Comparison of ENCODE assay signal across 9 cellular contexts in the genomic region with DNA sequence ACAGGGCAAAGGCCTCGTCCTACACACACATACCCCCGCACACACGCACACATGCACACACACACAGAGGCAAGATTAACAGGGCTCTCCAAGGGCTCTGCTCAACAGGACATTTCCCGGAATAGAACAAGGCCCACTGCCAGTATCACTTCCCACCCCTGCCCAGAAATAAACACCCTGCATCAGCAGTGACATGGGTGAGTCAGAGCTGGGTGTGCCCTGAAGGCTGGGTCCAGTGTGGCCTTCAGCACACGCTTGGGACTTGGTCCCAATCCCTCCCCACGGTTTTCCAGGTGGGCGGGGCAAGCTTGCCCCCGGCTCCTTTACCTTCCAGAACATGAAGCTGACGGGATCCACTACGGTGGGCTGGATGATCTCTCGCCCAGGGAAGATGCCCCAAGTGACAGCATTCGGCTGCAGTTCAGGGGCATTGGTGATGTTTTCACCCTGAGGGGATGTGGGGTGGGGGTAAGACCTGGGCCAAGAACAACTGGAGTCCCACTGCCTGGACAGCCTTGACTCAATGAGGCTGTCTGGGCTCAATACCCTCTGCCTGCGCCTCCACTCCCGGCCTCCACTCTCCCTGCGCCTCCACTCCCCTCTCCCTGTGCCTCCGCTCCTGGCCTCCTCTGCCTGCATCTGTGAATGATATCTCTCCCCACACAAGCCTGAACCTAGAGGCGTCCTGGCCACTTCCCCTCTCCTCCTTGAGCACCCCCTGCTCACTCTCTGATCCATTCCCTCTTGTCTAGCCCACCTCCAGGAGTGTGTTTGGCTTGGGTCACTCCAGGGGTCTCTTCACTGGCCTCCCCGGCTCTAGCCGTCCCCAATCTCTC. TPM values are rescaled to one million over a fixed set of nuclear protein-coding genes. Genes with fewer than 3 reads are reported as not detected.
A peak's percentile ranks its signal among the peaks of the same experiment; 100 is the strongest.
DNase-seq lines count a peak whose midpoint lies in the region; ATAC-seq and TF ChIP-seq lines count a peak whose summit lies in the region.
"Had no signal": no experiment of that assay in that cellular context is flagged by ENCODE, and none has a peak within 500 bp of the region (broad histone marks: within the 10 kb centered on the region; RNA-seq: fewer than 3 reads in every experiment).

No MANE protein-coding gene starts in this region.

- H3K27me3 ChIP-seq in colonic mucosa (no peaks in the 10 kb centered on the region), upper lobe of right lung (no peaks in the 10 kb centered on the region)

- H3K27ac ChIP-seq in colonic mucosa (peak overlapping the region; percentile 83), upper lobe of right lung (peak overlapping the region; percentile 90)

- peaks cover 13% of the 10 kb centered on the region for H3K4me1 ChIP-seq in colonic mucosa
- peaks cover 63% of the 10 kb centered on the region for H3K4me1 ChIP-seq in upper lobe of right lung

- H3K36me3 Mint-ChIP-seq in T-helper 2 cell treated with Interferon-gamma antibody and Interleukin-4, amounts not matched to agents 5 μg/mL and 100 μg/mL, for 36 hours (ENCODE audit: low read depth), result peaks cover 31% of the 10 kb centered on the region
- peaks cover 25% of the 10 kb centered on the region for H3K36me3 Mint-ChIP-seq in mesothelial cell of epicardium
- peaks cover 15% of the 10 kb centered on the region for H3K36me3 Mint-ChIP-seq in progenitor cell of endocrine pancreas (ENCODE audit: insufficient read depth)

- H3K4me1 Mint-ChIP-seq in T-helper 2 cell treated with Interferon-gamma antibody and Interleukin-4, amounts not matched to agents 5 μg/mL and 100 μg/mL, for 36 hours (ENCODE audit: low read depth), result no peaks in the 10 kb centered on the region
- H3K4me1 Mint-ChIP-seq in mesothelial cell of epicardium (peaks cover 29% of the 10 kb centered on the region), progenitor cell of endocrine pancreas (ENCODE audit: low read depth) (peaks cover 10% of the 10 kb centered on the region)

- peaks cover 3% of the 10 kb centered on the region for H3K36me3 ChIP-seq in colonic mucosa
- H3K36me3 ChIP-seq in upper lobe of right lung, result peaks cover 31% of the 10 kb centered on the region

- no peak for DNase-seq in T-helper 2 cell treated with Interferon-gamma antibody and Interleukin-4, amounts not matched to agents 5 μg/mL and 100 μg/mL, for 36 hours (ENCODE audit: low spot score)
- DNase-seq in T-helper 2 cell, result no peak
- DNase-seq in colonic mucosa, result peak; percentile 84
- DNase-seq in mesothelial cell of epicardium (ENCODE audit: low spot score in 2 of 2, unreplicated experiment in 2 of 2), result no peak
- peak; percentile 88 for DNase-seq in upper lobe of right lung
- DNase-seq in progenitor cell of endocrine pancreas (ENCODE audit: low spot score, unreplicated experiment), result no peak
- DNase-seq in NCI-H226, result no peak

- H3K9me3 Mint-ChIP-seq in T-helper 2 cell treated with Interferon-gamma antibody and Interleukin-4, amounts not matched to agents 5 μg/mL and 100 μg/mL, for 36 hours, result no peaks in the 10 kb centered on the region
- no peaks in the 10 kb centered on the region for H3K9me3 Mint-ChIP-seq in mesothelial cell of epicardium
- H3K9me3 Mint-ChIP-seq in progenitor cell of endocrine pancreas (ENCODE audit: low read depth), result no peaks in the 10 kb centered on the region

- no peaks in the 10 kb centered on the region for H3K27me3 Mint-ChIP-seq in T-helper 2 cell treated with Interferon-gamma antibody and Interleukin-4, amounts not matched to agents 5 μg/mL and 100 μg/mL, for 36 hours (ENCODE audit: low read depth)
- H3K27me3 Mint-ChIP-seq in mesothelial cell of epicardium (ENCODE audit: low read depth), result no peaks in the 10 kb centered on the region
- no peaks in the 10 kb centered on the region for H3K27me3 Mint-ChIP-seq in progenitor cell of endocrine pancreas

- TF ChIP-seq CTCF in colonic mucosa (IDR thresholded peaks at IDR 0.05) (no peak), mesothelial cell of epicardium (IDR thresholded peaks at IDR 0.05; ENCODE audit: unreplicated experiment) (no peak), upper lobe of right lung (IDR thresholded peaks at IDR 0.05) (no peak), progenitor cell of endocrine pancreas (IDR thresholded peaks at IDR 0.05; ENCODE audit: unreplicated experiment) (no peak)

- no peak overlapping the region for H3K4me3 ChIP-seq in colonic mucosa
- no peak overlapping the region for H3K4me3 ChIP-seq in upper lobe of right lung

- peak overlapping the region; percentile 57 to 64 for H3K9ac ChIP-seq in colonic mucosa (ENCODE audit: low read depth in 2 of 2, low read length in 2 of 2)

- intact Hi-C loops in colonic mucosa (cut with DNase I) (no loop called here), upper lobe of right lung (cut with DNase I) (no loop called here)

- peak overlapping the region; percentile 56 for H3K27ac Mint-ChIP-seq in T-helper 2 cell treated with Interferon-gamma antibody and Interleukin-4, amounts not matched to agents 5 μg/mL and 100 μg/mL, for 36 hours
- peak overlapping the region; percentile 82 for H3K27ac Mint-ChIP-seq in mesothelial cell of epicardium
- no peak overlapping the region for H3K27ac Mint-ChIP-seq in progenitor cell of endocrine pancreas

- no peak overlapping the region for H3K4me3 Mint-ChIP-seq in T-helper 2 cell treated with Interferon-gamma antibody and Interleukin-4, amounts not matched to agents 5 μg/mL and 100 μg/mL, for 36 hours
- H3K4me3 Mint-ChIP-seq in mesothelial cell of epicardium (no peak overlapping the region), progenitor cell of endocrine pancreas (ENCODE audit: low read depth) (no peak overlapping the region)

- ATAC-seq in upper lobe of right lung (peak; percentile 84), GM21526 (IDR thresholded peaks at IDR 0.05; ENCODE audit: low FRiP score, unreplicated experiment) (no peak)

- H3K9me3 ChIP-seq in colonic mucosa, result no peaks in the 10 kb centered on the region
- no peaks in the 10 kb centered on the region for H3K9me3 ChIP-seq in upper lobe of right lung

RNA-seq across cellular contexts. Expression of a gene that starts 14.7 kb away (rescaled TPM):
- total RNA-seq in colonic mucosa (10 to 100 TPM; 23.8 to 30.4 TPM), mesothelial cell of epicardium (37.7 to 39.6 TPM (median 39.2 TPM) in 3 replicates), upper lobe of right lung (45.4 TPM), progenitor cell of endocrine pancreas (28.6 and 29.2 TPM in 2 replicates)

RNA-seq across cellular contexts. Expression of a gene that starts 14.9 kb away (rescaled TPM):
- total RNA-seq in colonic mucosa, result 10 to 100 TPM in 1 of 2 donors, 1 to 10 TPM in 1; 8.4 to 14.5 TPM
- total RNA-seq in mesothelial cell of epicardium, result 28.1 to 30.3 TPM (median 29.1 TPM) in 3 replicates
- total RNA-seq in upper lobe of right lung, result 33.7 TPM
- total RNA-seq in progenitor cell of endocrine pancreas, result 44.1 and 44.3 TPM in 2 replicates

RNA-seq across cellular contexts. Expression of a gene that starts 29.1 kb away (rescaled TPM):
- total RNA-seq in colonic mucosa, result not detected
- 0.18 to 0.20 TPM in 2 of 3 replicates, not detected in the other for total RNA-seq in mesothelial cell of epicardium
- total RNA-seq in upper lobe of right lung, result 4.7 TPM
- 0.67 TPM in 1 of 2 replicates, not detected in the other for total RNA-seq in progenitor cell of endocrine pancreas
- total RNA-seq: T-helper 2 cell treated with Interferon-gamma antibody and Interleukin-4, amounts not matched to agents 100 ng/mL and 5 ng/mL, for 36 hours had no signal

RNA-seq across cellular contexts. Expression of a gene that starts 55.2 kb away (rescaled TPM):
- total RNA-seq in colonic mucosa, result 10 to 100 TPM; 18.2 to 34.9 TPM
- 25.8 to 29.4 TPM (median 29.0 TPM) in 3 replicates for total RNA-seq in mesothelial cell of epicardium
- total RNA-seq in upper lobe of right lung, result 57.0 TPM
- 34.2 and 35.4 TPM in 2 replicates for total RNA-seq in progenitor cell of endocrine pancreas

RNA-seq across cellular contexts. Expression of a gene that starts 56.5 kb away (rescaled TPM):
- total RNA-seq in colonic mucosa (1 to 10 TPM in 1 of 2 donors, not detected in 1; 3.1 TPM), mesothelial cell of epicardium (not detected in 3 replicates), upper lobe of right lung (8.4 TPM), progenitor cell of endocrine pancreas (not detected in 2 replicates)
- total RNA-seq: T-helper 2 cell treated with Interferon-gamma antibody and Interleukin-4, amounts not matched to agents 100 ng/mL and 5 ng/mL, for 36 hours had no signal

Comparison
In these comparisons a context has a peak if more than half of its experiments do, and no peak if none do; other contexts are left out.
1. DNase-seq: peak in colonic mucosa (single experiment) and upper lobe of right lung (single experiment); none in T-helper 2 cell treated with Interferon-gamma antibody and Interleukin-4, amounts not matched to agents 5 μg/mL and 100 μg/mL, for 36 hours (single experiment), T-helper 2 cell (0 of 5), mesothelial cell of epicardium (0 of 2), progenitor cell of endocrine pancreas (single experiment) and NCI-H226 (single experiment).